ENCODE assay signal across 15 cellular contexts in genomic region chr7:22801907-22802306, GRCh38.
"Had no signal": no experiment of that assay in that cellular context is flagged by ENCODE, and none has a peak within 500 bp of the region (broad histone marks: within the 10 kb centered on the region; RNA-seq: fewer than 3 reads in every experiment).

No MANE protein-coding gene starts in this region.

- H3K27me3 ChIP-seq: brain microvascular endothelial cell, spleen had no signal

- DNase-seq: activated CD4-positive, alpha-beta T cell treated with anti-CD3 and anti-CD28 coated beads, Interleukin-2, amount 10 ng/mL, durations not matched to agents 24 days and 14 days; activated CD4-positive, CD25-positive, alpha-beta regulatory T cell; activated CD8-positive, alpha-beta memory T cell treated with anti-CD3 and anti-CD28 coated beads, Interleukin-2, amount 50 U/mL, for 48 hours; activated gamma-delta T cell treated with Interleukin-2 at 50 U/mL for 16 hours; amniotic stem cell; brain microvascular endothelial cell; cortex of kidney; effector CD4-positive, alpha-beta T cell; foreskin fibroblast; immature natural killer cell; nephron progenitor cell; spleen; stimulated activated naive CD8-positive, alpha-beta T cell treated with anti-CD3 and anti-CD28 coated beads, Interleukin-15, amount 100 ng/mL, for 72 hours had no signal

- H3K36me3 ChIP-seq: brain microvascular endothelial cell, spleen had no signal

- H3K4me3 ChIP-seq: spleen had no signal

- H3K9me3 ChIP-seq: spleen had no signal

- H3K4me1 Mint-ChIP-seq: activated CD4-positive, alpha-beta T cell treated with anti-CD3 and anti-CD28 coated beads, Interleukin-2, amount 10 ng/mL, durations not matched to agents 24 days and 14 days; immature natural killer cell; nephron progenitor cell; stimulated activated naive CD8-positive, alpha-beta T cell treated with anti-CD3 and anti-CD28 coated beads, Interleukin-15, amount 100 ng/mL, for 72 hours had no signal

- H3K4me3 Mint-ChIP-seq: activated CD4-positive, alpha-beta T cell treated with anti-CD3 and anti-CD28 coated beads, Interleukin-2, amount 10 ng/mL, durations not matched to agents 24 days and 14 days; activated naive CD8-positive, alpha-beta T cell; immature natural killer cell; nephron progenitor cell; stimulated activated naive CD8-positive, alpha-beta T cell treated with anti-CD3 and anti-CD28 coated beads, Interleukin-15, amount 100 ng/mL, for 72 hours; type B pancreatic cell had no signal

- H3K36me3 Mint-ChIP-seq: immature natural killer cell, type B pancreatic cell had no signal

- H3K27me3 Mint-ChIP-seq: stimulated activated naive CD8-positive, alpha-beta T cell treated with anti-CD3 and anti-CD28 coated beads, Interleukin-15, amount 100 ng/mL, for 72 hours; type B pancreatic cell had no signal

- H3K27ac Mint-ChIP-seq: activated CD4-positive, alpha-beta T cell treated with anti-CD3 and anti-CD28 coated beads, Interleukin-2, amount 10 ng/mL, durations not matched to agents 24 days and 14 days; activated naive CD8-positive, alpha-beta T cell; immature natural killer cell; nephron progenitor cell; stimulated activated naive CD8-positive, alpha-beta T cell treated with anti-CD3 and anti-CD28 coated beads, Interleukin-15, amount 100 ng/mL, for 72 hours; type B pancreatic cell had no signal

- H3K4me1 ChIP-seq: spleen had no signal

- H3K9me3 Mint-ChIP-seq: activated CD4-positive, alpha-beta T cell treated with anti-CD3 and anti-CD28 coated beads, Interleukin-2, amount 10 ng/mL, durations not matched to agents 24 days and 14 days; immature natural killer cell; stimulated activated naive CD8-positive, alpha-beta T cell treated with anti-CD3 and anti-CD28 coated beads, Interleukin-15, amount 100 ng/mL, for 72 hours; type B pancreatic cell had no signal
